In genomic region chr11:59200421-59200746, GRCh38 we compare ENCODE assay signal across 17 cellular contexts. TPM values are rescaled to one million over a fixed set of nuclear protein-coding genes. Genes with fewer than 3 reads are reported as not detected.
A peak's percentile ranks its signal among the peaks of the same experiment; 100 is the strongest.
DNase-seq lines count a peak whose midpoint lies in the region; ATAC-seq and TF ChIP-seq lines count a peak whose summit lies in the region.
"Had no signal": no experiment of that assay in that cellular context is flagged by ENCODE, and none has a peak within 500 bp of the region (broad histone marks: within the 10 kb centered on the region; RNA-seq: fewer than 3 reads in every experiment).

No MANE protein-coding gene starts in this region.

- no peaks in the 10 kb centered on the region for H3K4me1 ChIP-seq in uterus

- ATAC-seq in GM19025 (IDR thresholded peaks at IDR 0.05; ENCODE audit: low read depth, unreplicated experiment) = peak; percentile 46

- intact Hi-C loops in uterus (cut with DNase I; ENCODE audit: low total_unique reads) = no loop called here

- no peaks in the 10 kb centered on the region for H3K9me3 Mint-ChIP-seq in neural crest cell
- H3K9me3 Mint-ChIP-seq: activated naive CD4-positive, alpha-beta T cell treated with anti-CD3 and anti-CD28 coated beads, Interleukin-2, amount 50 U/mL, for 24 hours; CD8-positive, alpha-beta memory T cell; natural killer cell had no signal

- no peaks in the 10 kb centered on the region for H3K9me3 ChIP-seq in uterus
- H3K9me3 ChIP-seq: thoracic aorta had no signal

- peaks cover 52% of the 10 kb centered on the region for H3K36me3 Mint-ChIP-seq in neural crest cell (ENCODE audit: low read depth)
- H3K36me3 Mint-ChIP-seq: natural killer cell had no signal

- H3K4me3 Mint-ChIP-seq in neural crest cell = peak overlapping the region; percentile 21
- H3K4me3 Mint-ChIP-seq: activated naive CD4-positive, alpha-beta T cell treated with anti-CD3 and anti-CD28 coated beads, Interleukin-2, amount 50 U/mL, for 24 hours; CD8-positive, alpha-beta memory T cell; natural killer cell had no signal

- H3K27ac Mint-ChIP-seq in neural crest cell (ENCODE audit: unreplicated experiment) = no peak overlapping the region
- H3K27ac Mint-ChIP-seq: CD8-positive, alpha-beta memory T cell; natural killer cell had no signal

- H3K27ac ChIP-seq in uterus = no peak overlapping the region
- H3K27ac ChIP-seq: WERI-Rb-1 had no signal

- no peak overlapping the region for H3K4me3 ChIP-seq in uterus
- H3K4me3 ChIP-seq: thoracic aorta had no signal

- no peaks in the 10 kb centered on the region for H3K36me3 ChIP-seq in uterus
- H3K36me3 ChIP-seq: thoracic aorta, WERI-Rb-1 had no signal

- no peaks in the 10 kb centered on the region for H3K27me3 Mint-ChIP-seq in neural crest cell (ENCODE audit: low read depth)
- H3K27me3 Mint-ChIP-seq: CD8-positive, alpha-beta memory T cell had no signal

- TF ChIP-seq POLR2A in uterus (IDR thresholded peaks at IDR 0.05) = no peak

- peaks cover 24% of the 10 kb centered on the region for H3K4me1 Mint-ChIP-seq in neural crest cell
- H3K4me1 Mint-ChIP-seq: natural killer cell had no signal

- TF ChIP-seq CTCF in neural crest cell (conservative IDR thresholded peaks at IDR 0.05) (no peak), uterus (IDR thresholded peaks at IDR 0.05) (no peak)

- H3K27me3 ChIP-seq in uterus = no peaks in the 10 kb centered on the region

- in situ Hi-C loops in KBM-7 (cut with MboI; ENCODE audit: low pct_unique_long_range_greater_than_20kb, low sequenced_read_pairs) = no loop called here

- DNase-seq in NCI-H2029 treated with DMSO at 0.1 percent for 48 hours (lab: John Stamatoyannopoulos, UW) (peak; percentile 9), NCI-H2029 (lab: John Stamatoyannopoulos, UW) (no peak), MV-4-11 (lab: John Stamatoyannopoulos, UW) (peak; percentile 64), neural crest cell (ENCODE audit: low read depth, low spot score) (no peak), KBM-7 (no peak), uterus (no peak), NCI-H187 treated with DMSO at 0.1 percent for 48 hours (lab: John Stamatoyannopoulos, UW) (no peak)
- DNase-seq: CD8-positive, alpha-beta memory T cell; natural killer cell; NCI-H187; NCI-H524 treated with DMSO at 0.1 percent for 48 hours; WERI-Rb-1 had no signal

RNA-seq across cellular contexts. Expression of gene MPEG1, which starts 12.3 kb away (rescaled TPM):
- total RNA-seq in neural crest cell = not detected in 2 replicates
- total RNA-seq in uterus = 10 to 100 TPM in 1 of 4 donors, 1 to 10 TPM in 3; 1.0 to 15.1 (median 5.7) TPM
- total RNA-seq: bronchial epithelial cell, LHCN-M2 had no signal

RNA-seq across cellular contexts. Expression of gene DTX4, which starts 28.5 kb away (rescaled TPM):
- total RNA-seq in neural crest cell (129 and 139 TPM in 2 replicates), uterus (10 to 100 TPM in 1 of 4 donors, 1 to 10 TPM in 3; 3.2 to 17.8 (median 9.2) TPM)

RNA-seq across cellular contexts. Expression of gene FAM111A, which starts 57.7 kb away (rescaled TPM):
- 23.4 and 25.8 TPM in 2 replicates for total RNA-seq in neural crest cell
- 10 to 100 TPM in 3 of 4 donors, 1 to 10 TPM in 1; 7.2 to 65.2 (median 28.3) TPM for total RNA-seq in uterus

Comparison
In these comparisons a context has a peak if more than half of its experiments do, and no peak if none do; other contexts are left out.
1. DNase-seq: peak in NCI-H2029 treated with DMSO at 0.1 percent for 48 hours (single experiment) and MV-4-11 (single experiment); none in NCI-H2029 (single experiment), neural crest cell (single experiment), KBM-7 (single experiment), uterus (0 of 2) and NCI-H187 treated with DMSO at 0.1 percent for 48 hours (single experiment).